17 cellular contexts compared by ENCODE assay signal in the genomic region with DNA sequence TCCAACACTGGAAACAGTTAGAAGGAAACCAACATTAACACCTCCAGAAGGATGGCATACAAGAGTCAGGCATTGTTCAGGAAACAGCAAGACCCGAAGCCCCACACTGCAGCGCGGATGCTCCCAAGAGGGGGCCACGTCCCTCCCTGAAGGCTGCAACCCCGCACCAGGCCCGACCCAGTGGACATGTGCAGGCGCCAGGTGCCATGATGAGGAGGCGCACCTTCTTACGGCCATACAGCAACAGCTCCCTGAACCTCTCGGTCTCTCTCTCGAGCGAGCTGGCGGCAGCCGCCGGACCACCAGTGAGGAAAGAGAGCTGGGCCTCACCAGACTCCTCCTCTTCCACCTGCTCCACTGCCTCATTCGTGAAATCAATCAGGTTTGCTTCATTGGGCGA. TPM values are rescaled to one million over a fixed set of nuclear protein-coding genes. Genes with fewer than 3 reads are reported as not detected.
DNase-seq lines count a peak whose midpoint lies in the region; ATAC-seq, FAIRE-seq and TF ChIP-seq lines count a peak whose summit lies in the region.
"Had no signal": no experiment of that assay in that cellular context is flagged by ENCODE, and none has a peak within 500 bp of the region (broad histone marks: within the 10 kb centered on the region; RNA-seq: fewer than 3 reads in every experiment).

No MANE protein-coding gene starts in this region.

- no peak for TF ChIP-seq CTCF in RWPE1 (conservative IDR thresholded peaks at IDR 0.05; ENCODE audit: low read depth)
- TF ChIP-seq CTCF in K562 (IDR thresholded peaks at IDR 0.05 in 2 of 3, conservative IDR thresholded peaks at IDR 0.05 in 1 of 3; ENCODE audit: insufficient read depth in 2 of 3, low read depth in 1 of 3, low read length in 3 of 3), result no peak
- TF ChIP-seq CTCF in type B pancreatic cell (conservative IDR thresholded peaks at IDR 0.05), result no peak
- TF ChIP-seq CTCF in ascending aorta (IDR thresholded peaks at IDR 0.05), result no peak

- no peak overlapping the region for H3K4me2 ChIP-seq in K562 (ENCODE audit: insufficient read depth, low read length)

- H3K4me1 Mint-ChIP-seq in type B pancreatic cell (ENCODE audit: unreplicated experiment), result no peaks in the 10 kb centered on the region
- no peaks in the 10 kb centered on the region for H3K4me1 Mint-ChIP-seq in T-helper 2 cell treated with Interferon-gamma antibody and Interleukin-4, amounts not matched to agents 5 μg/mL and 100 μg/mL, for 36 hours (ENCODE audit: low read depth)
- H3K4me1 Mint-ChIP-seq: CD4-positive, alpha-beta memory T cell had no signal

- no peaks in the 10 kb centered on the region for H3K9me3 Mint-ChIP-seq in type B pancreatic cell
- no peaks in the 10 kb centered on the region for H3K9me3 Mint-ChIP-seq in T-helper 2 cell treated with Interferon-gamma antibody and Interleukin-4, amounts not matched to agents 5 μg/mL and 100 μg/mL, for 36 hours

- FAIRE-seq in K562 (lab: Jason Lieb, UNC), result no peak
- FAIRE-seq: GM19239, H1 had no signal

- ATAC-seq in K562, result no peak

- DNase-seq in RWPE1 (ENCODE audit: low spot score), result no peak
- no peak for DNase-seq in K562 (ENCODE audit: extremely low read depth in 1 of 4, low spot score in 3 of 4)
- DNase-seq in type B pancreatic cell (ENCODE audit: extremely low spot score, unreplicated experiment), result no peak
- DNase-seq in ascending aorta (ENCODE audit: low spot score in 2 of 2), result no peak
- DNase-seq in T-helper 2 cell treated with Interferon-gamma antibody and Interleukin-4, amounts not matched to agents 5 μg/mL and 100 μg/mL, for 36 hours (ENCODE audit: low spot score), result no peak
- DNase-seq: C1 segment of cervical spinal cord, Calu3, COR-L47, DMS53, DMS79 treated with DMSO at 0.1 percent for 48 hours, GF-D8, GM23248, H7, HCEC 1CT had no signal

- no peak overlapping the region for H2AFZ ChIP-seq in K562 (ENCODE audit: low read depth, low read length)
- H2AFZ ChIP-seq: GM23248 had no signal

- H3K4me1 ChIP-seq in K562 (replicated peaks in 1 of 2; ENCODE audit: control insufficient read depth in 2 of 2, insufficient read depth in 2 of 2, low read length in 2 of 2) (no peaks in the 10 kb centered on the region), ascending aorta (no peaks in the 10 kb centered on the region)

- 92% methylated on average over 17 of the region's 17 CpGs for WGBS in K562 (ENCODE audit: insufficient coverage, low coverage, missing lambda C conversion rate)

- no peaks in the 10 kb centered on the region for H3K9me1 ChIP-seq in K562 (ENCODE audit: control insufficient read depth, insufficient read depth, low read length)

- no peaks in the 10 kb centered on the region for H3K27me3 ChIP-seq in K562 (ENCODE audit: control insufficient read depth in 2 of 2, insufficient read depth in 2 of 2, low read length in 2 of 2)
- no peaks in the 10 kb centered on the region for H3K27me3 ChIP-seq in ascending aorta

- intact Hi-C loops in K562 (cut with micrococcal nuclease), result no loop called here
- intact Hi-C loops in ascending aorta (cut with DNase I), result no loop called here

- CTCF ChIA-PET in RWPE1 (lab: Yijun Ruan, JAX), result no interaction called here
- CTCF ChIA-PET in K562 (lab: Yijun Ruan, JAX; ENCODE audit: low intra/inter-chr PET ratio), result no interaction called here

- H3K27me3 Mint-ChIP-seq in type B pancreatic cell, result no peaks in the 10 kb centered on the region
- H3K27me3 Mint-ChIP-seq in T-helper 2 cell treated with Interferon-gamma antibody and Interleukin-4, amounts not matched to agents 5 μg/mL and 100 μg/mL, for 36 hours (ENCODE audit: low read depth), result no peaks in the 10 kb centered on the region
- H3K27me3 Mint-ChIP-seq: CD4-positive, alpha-beta memory T cell had no signal

- H3K4me3 ChIP-seq in K562 (no peak overlapping the region), ascending aorta (no peak overlapping the region)
- H3K4me3 ChIP-seq: GM23248 had no signal

- H3K27ac Mint-ChIP-seq in type B pancreatic cell, result peak overlapping the region; percentile 36
- H3K27ac Mint-ChIP-seq in T-helper 2 cell treated with Interferon-gamma antibody and Interleukin-4, amounts not matched to agents 5 μg/mL and 100 μg/mL, for 36 hours, result no peak overlapping the region

- H3K79me2 ChIP-seq in K562 (ENCODE audit: control insufficient read depth, insufficient read depth, low read length), result no peaks in the 10 kb centered on the region; the same call in 2 of the 3 replicates

- H3K9me3 ChIP-seq in K562 (replicated peaks; ENCODE audit: control insufficient read depth, insufficient read depth, low read depth, low read length), result no peaks in the 10 kb centered on the region
- H3K9me3 ChIP-seq in ascending aorta, result no peaks in the 10 kb centered on the region

- TF ChIP-seq POLR2A in K562 (conservative IDR thresholded peaks at IDR 0.05), result no peak

- H3K27ac ChIP-seq in RWPE1 (peak overlapping the region; percentile 0; the same call in 1 of the 2 replicates), K562 (ENCODE audit: extremely low read depth, low read depth, low read length) (no peak overlapping the region), ascending aorta (no peak overlapping the region)
- H3K27ac ChIP-seq: GM23248 had no signal

- TF ChIP-seq EP300 in K562 (IDR thresholded peaks at IDR 0.05; ENCODE audit: low read length), result no peak

- TF ChIP-seq RAD21 in K562 (CRISPR knock-in tag; conservative IDR thresholded peaks at IDR 0.05 in 1 of 2, IDR thresholded peaks at IDR 0.05 in 1 of 2), result no peak

- H3K36me3 ChIP-seq in K562 (ENCODE audit: control insufficient read depth, insufficient read depth, low read length), result peaks cover 92% of the 10 kb centered on the region
- H3K36me3 ChIP-seq in ascending aorta, result peaks cover 99 to 100% of the 10 kb centered on the region in 2 donors

- POLR2A ChIA-PET in RWPE1 (lab: Yijun Ruan, JAX; ENCODE audit: low non-redundant PET), result no interaction called here
- POLR2A ChIA-PET in K562 (lab: Yijun Ruan, JAX), result interaction anchor here (0.6 to 2.8 kb wide), 3 partner anchors 12 to 161 kb away, joined by 3 to 8 read pairs (median 4); no protein-coding TSS in a partner anchor

- H4K20me1 ChIP-seq in K562 (replicated peaks; ENCODE audit: control insufficient read depth, insufficient read depth, low read length), result no peaks in the 10 kb centered on the region

- no TSS peak for BruUV-seq in K562 (replicated peaks; lab: Mats Ljungman, UMichigan)

- no peak overlapping the region for H3K4me3 Mint-ChIP-seq in type B pancreatic cell
- H3K4me3 Mint-ChIP-seq in T-helper 2 cell treated with Interferon-gamma antibody and Interleukin-4, amounts not matched to agents 5 μg/mL and 100 μg/mL, for 36 hours, result no peak overlapping the region

- peaks cover 18% of the 10 kb centered on the region for H3K36me3 Mint-ChIP-seq in type B pancreatic cell
- H3K36me3 Mint-ChIP-seq in T-helper 2 cell treated with Interferon-gamma antibody and Interleukin-4, amounts not matched to agents 5 μg/mL and 100 μg/mL, for 36 hours (ENCODE audit: low read depth), result peaks cover 60% of the 10 kb centered on the region

- in situ Hi-C loops in K562 (cut with MboI), result no loop called here

- peak overlapping the region in 1 of 2 experiments; percentile 57; a peak in 2 of 4 replicates for H3K9ac ChIP-seq in K562 (ENCODE audit: insufficient read depth in 1 of 2, low read depth in 2 of 2, low read length in 2 of 2)
- H3K9ac ChIP-seq: GM23248 had no signal

RNA-seq across cellular contexts. Expression of a gene that starts 20.2 kb away (rescaled TPM):
- 131 and 191 TPM in 2 replicates for total RNA-seq in K562 (2011; cell fraction: chromatin; rRNA removed; ENCODE audit: low replicate concordance)
- total RNA-seq in K562 (2011; cell fraction: nucleolus; rRNA removed), result 87.9 and 99.6 TPM in 2 replicates
- 87.4 and 93.4 TPM in 2 replicates for total RNA-seq in K562 (2011; cell fraction: nucleoplasm; rRNA removed)
- total RNA-seq in K562 (2014; rRNA removed) (17.1 and 20.1 TPM in 2 replicates), K562 (2014; rRNA removed; fragmentation: Illumina TruSeq; extraction: Trizol) (9.1 and 9.3 TPM in 2 replicates), K562 (2015; rRNA removed; fragmentation: Illumina TruSeq; extraction: Trizol) (8.7 and 11.1 TPM in 2 replicates), K562 (2021) (56.1 and 62.8 TPM in 2 replicates), type B pancreatic cell (ENCODE audit: low replicate concordance) (74.6 and 95.0 TPM in 2 replicates), ascending aorta (66.1 TPM)
- polyA plus RNA-seq in K562 (2011; rRNA removed) (14.0 and 25.1 TPM in 2 replicates), K562 (2014; fragmentation: Illumina TruSeq; extraction: Trizol) (44.6 and 47.6 TPM in 2 replicates), K562 (2014; fragmentation: Nextera tagmentation; extraction: Ambion mirVana) (10 to 100 TPM in 1 of 2 experiments, 1 to 10 TPM in 1; 8.3 to 12.0 TPM), K562 (2014; rRNA removed) (30.9 and 32.2 TPM in 2 replicates)
- 14.1 and 19.3 TPM in 2 replicates for polyA plus RNA-seq in K562 (2011; cell fraction: cytosol; rRNA removed)
- 83.4 and 92.4 TPM in 2 replicates for polyA plus RNA-seq in K562 (2011; cell fraction: nucleus; rRNA removed)
- polyA plus RNA-seq in K562 (2012), result 40.9 and 50.7 TPM in 2 replicates
- polyA minus RNA-seq in K562 (2011; rRNA and poly(A)+ RNA removed), result 9.3 and 13.0 TPM in 2 replicates
- polyA minus RNA-seq in K562 (2011; cell fraction: cytosol; rRNA and poly(A)+ RNA removed), result 32.1 and 45.6 TPM in 2 replicates
- polyA minus RNA-seq in K562 (2011; cell fraction: nucleus; rRNA and poly(A)+ RNA removed), result 19.7 and 31.5 TPM in 2 replicates

RNA-seq across cellular contexts. Expression of a gene that starts 23.0 kb away (rescaled TPM):
- 37.0 and 74.1 TPM in 2 replicates for total RNA-seq in K562 (2011; cell fraction: chromatin; rRNA removed; ENCODE audit: low replicate concordance)
- 37.7 and 43.0 TPM in 2 replicates for total RNA-seq in K562 (2011; cell fraction: nucleolus; rRNA removed)
- 29.3 and 32.3 TPM in 2 replicates for total RNA-seq in K562 (2011; cell fraction: nucleoplasm; rRNA removed)
- total RNA-seq in K562 (2014; rRNA removed), result 8.8 and 11.1 TPM in 2 replicates
- 2.5 and 2.9 TPM in 2 replicates for total RNA-seq in K562 (2014; rRNA removed; fragmentation: Illumina TruSeq; extraction: Trizol)
- total RNA-seq in K562 (2015; rRNA removed; fragmentation: Illumina TruSeq; extraction: Trizol), result 5.4 and 5.7 TPM in 2 replicates
- total RNA-seq in K562 (2021), result 16.3 and 17.4 TPM in 2 replicates
- polyA plus RNA-seq in K562 (2011; rRNA removed), result 4.4 and 6.8 TPM in 2 replicates
- 4.8 and 9.1 TPM in 2 replicates for polyA plus RNA-seq in K562 (2011; cell fraction: cytosol; rRNA removed)
- 52.4 and 74.6 TPM in 2 replicates for polyA plus RNA-seq in K562 (2011; cell fraction: nucleus; rRNA removed)
- polyA plus RNA-seq in K562 (2012), result 9.4 and 14.3 TPM in 2 replicates
- polyA plus RNA-seq in K562 (2014; fragmentation: Illumina TruSeq; extraction: Trizol), result 4.9 and 8.4 TPM in 2 replicates
- polyA plus RNA-seq in K562 (2014; fragmentation: Nextera tagmentation; extraction: Ambion mirVana), result under 1 TPM; 0.38 to 0.56 TPM
- polyA plus RNA-seq in K562 (2014; rRNA removed), result 14.1 and 15.1 TPM in 2 replicates
- 1.9 and 2.4 TPM in 2 replicates for polyA minus RNA-seq in K562 (2011; rRNA and poly(A)+ RNA removed)
- 3.7 and 3.8 TPM in 2 replicates for polyA minus RNA-seq in K562 (2011; cell fraction: cytosol; rRNA and poly(A)+ RNA removed)
- polyA minus RNA-seq in K562 (2011; cell fraction: nucleus; rRNA and poly(A)+ RNA removed), result 10.7 and 12.0 TPM in 2 replicates
- total RNA-seq in type B pancreatic cell (ENCODE audit: low replicate concordance), result 13.8 and 24.0 TPM in 2 replicates
- total RNA-seq in ascending aorta, result 20.2 TPM

RNA-seq across cellular contexts. Expression of a gene that starts 52.2 kb away (rescaled TPM):
- total RNA-seq in K562 (2011; cell fraction: chromatin; rRNA removed; ENCODE audit: low replicate concordance), result 255 and 404 TPM in 2 replicates
- total RNA-seq in K562 (2011; cell fraction: nucleolus; rRNA removed), result 209 and 247 TPM in 2 replicates
- 203 and 214 TPM in 2 replicates for total RNA-seq in K562 (2011; cell fraction: nucleoplasm; rRNA removed)
- total RNA-seq in K562 (2014; rRNA removed) (86.6 and 111 TPM in 2 replicates), K562 (2014; rRNA removed; fragmentation: Illumina TruSeq; extraction: Trizol) (82.4 and 104 TPM in 2 replicates), K562 (2015; rRNA removed; fragmentation: Illumina TruSeq; extraction: Trizol) (66.6 and 67.5 TPM in 2 replicates), K562 (2021) (118 and 139 TPM in 2 replicates), type B pancreatic cell (ENCODE audit: low replicate concordance) (68.1 and 72.1 TPM in 2 replicates), ascending aorta (69.1 TPM)
- polyA plus RNA-seq in K562 (2011; rRNA removed) (114 and 119 TPM in 2 replicates), K562 (2014; fragmentation: Illumina TruSeq; extraction: Trizol) (99.8 and 122 TPM in 2 replicates), K562 (2014; fragmentation: Nextera tagmentation; extraction: Ambion mirVana) (10 to 100 TPM; 23.9 to 30.0 TPM), K562 (2014; rRNA removed) (129 and 143 TPM in 2 replicates)
- polyA plus RNA-seq in K562 (2011; cell fraction: cytosol; rRNA removed), result 102 and 129 TPM in 2 replicates
- polyA plus RNA-seq in K562 (2011; cell fraction: nucleus; rRNA removed), result 346 and 387 TPM in 2 replicates
- 65.8 and 181 TPM in 2 replicates for polyA plus RNA-seq in K562 (2012)
- polyA minus RNA-seq in K562 (2011; rRNA and poly(A)+ RNA removed), result 81.4 and 83.2 TPM in 2 replicates
- polyA minus RNA-seq in K562 (2011; cell fraction: cytosol; rRNA and poly(A)+ RNA removed), result 40.2 and 43.4 TPM in 2 replicates
- polyA minus RNA-seq in K562 (2011; cell fraction: nucleus; rRNA and poly(A)+ RNA removed), result 68.0 and 90.1 TPM in 2 replicates

RNA-seq across cellular contexts. Expression of a gene that starts 52.2 kb away (rescaled TPM):
- 129 and 278 TPM in 2 replicates for total RNA-seq in K562 (2011; cell fraction: chromatin; rRNA removed; ENCODE audit: low replicate concordance)
- total RNA-seq in K562 (2011; cell fraction: nucleolus; rRNA removed), result 185 and 197 TPM in 2 replicates
- total RNA-seq in K562 (2011; cell fraction: nucleoplasm; rRNA removed), result 143 and 151 TPM in 2 replicates
- total RNA-seq in K562 (2014; rRNA removed), result 79.0 and 88.8 TPM in 2 replicates
- 38.1 and 38.3 TPM in 2 replicates for total RNA-seq in K562 (2014; rRNA removed; fragmentation: Illumina TruSeq; extraction: Trizol)
- total RNA-seq in K562 (2015; rRNA removed; fragmentation: Illumina TruSeq; extraction: Trizol), result 61.3 and 65.5 TPM in 2 replicates
- total RNA-seq in K562 (2021), result 101 and 104 TPM in 2 replicates
- polyA plus RNA-seq in K562 (2011; rRNA removed), result 77.3 and 92.6 TPM in 2 replicates
- polyA plus RNA-seq in K562 (2011; cell fraction: cytosol; rRNA removed), result 45.3 and 59.9 TPM in 2 replicates
- 432 and 490 TPM in 2 replicates for polyA plus RNA-seq in K562 (2011; cell fraction: nucleus; rRNA removed)
- polyA plus RNA-seq in K562 (2012), result 54.6 and 62.9 TPM in 2 replicates
- 72.6 and 75.9 TPM in 2 replicates for polyA plus RNA-seq in K562 (2014; fragmentation: Illumina TruSeq; extraction: Trizol)
- polyA plus RNA-seq in K562 (2014; fragmentation: Nextera tagmentation; extraction: Ambion mirVana), result 1 to 10 TPM; 6.7 to 9.6 TPM
- polyA plus RNA-seq in K562 (2014; rRNA removed), result 106 and 108 TPM in 2 replicates
- 19.2 and 21.9 TPM in 2 replicates for polyA minus RNA-seq in K562 (2011; rRNA and poly(A)+ RNA removed)
- 33.9 and 46.1 TPM in 2 replicates for polyA minus RNA-seq in K562 (2011; cell fraction: cytosol; rRNA and poly(A)+ RNA removed)
- 76.5 and 84.3 TPM in 2 replicates for polyA minus RNA-seq in K562 (2011; cell fraction: nucleus; rRNA and poly(A)+ RNA removed)
- 49.4 and 77.9 TPM in 2 replicates for total RNA-seq in type B pancreatic cell (ENCODE audit: low replicate concordance)
- total RNA-seq in ascending aorta, result 27.7 TPM
